ENCODE assay signal across 13 cellular contexts in the genomic region with DNA sequence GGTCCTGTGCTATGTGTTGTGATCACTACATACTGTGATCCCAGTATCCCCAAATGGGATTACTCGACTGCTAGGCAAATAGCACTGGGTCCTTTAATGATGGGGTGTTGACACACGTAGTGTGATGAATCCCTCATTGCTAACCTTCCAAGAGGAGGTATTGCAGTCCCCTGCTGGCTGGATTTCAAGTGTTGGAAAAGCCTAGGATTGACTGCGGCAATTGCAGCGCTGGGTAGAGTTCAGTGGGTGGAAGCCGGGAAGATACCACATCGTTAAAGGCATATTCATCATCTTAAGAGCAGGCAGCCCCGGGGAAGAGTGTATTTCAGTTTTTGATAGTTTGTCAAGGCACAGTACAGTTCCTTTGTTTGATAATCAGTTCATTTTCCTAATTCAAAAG.
"Had no signal": no experiment of that assay in that cellular context is flagged by ENCODE, and none has a peak within 500 bp of the region (broad histone marks: within the 10 kb centered on the region; RNA-seq: fewer than 3 reads in every experiment).

No MANE protein-coding gene starts in this region.

- H3K36me3 ChIP-seq: pancreas, sigmoid colon, tibial artery, uterus had no signal

- H3K27me3 ChIP-seq: pancreas, sigmoid colon, tibial artery, uterus had no signal

- ATAC-seq: activated T-helper 17 cell treated with anti-CD3 and anti-CD28 coated beads, Interleukin-2, amount 50 U/mL, for 72 hours; pancreas; stimulated activated effector memory CD8-positive, alpha-beta T cell treated with anti-CD3 and anti-CD28 coated beads, Interleukin-12 subunit alpha, Interleukin-12 subunit beta, amount 100 ng/mL, for 72 hours had no signal

- DNase-seq: activated CD4-positive, alpha-beta T cell treated with anti-CD3 and anti-CD28 coated beads for 1 hour; activated CD4-positive, alpha-beta T cell treated with anti-CD3 and anti-CD28 coated beads, Interleukin-2, amount 50 U/mL, for 4 hours; activated naive CD4-positive, alpha-beta T cell treated with Interleukin-2 at 50 U/mL for 16 hours; activated T-cell treated with anti-CD3 and anti-CD28 coated beads for 4 hours; aorta; dermis blood vessel endothelial cell; pancreas; sigmoid colon; stimulated activated CD4-positive, alpha-beta T cell treated with anti-CD3 and anti-CD28 coated beads, Interleukin-12 subunit alpha, Interleukin-12 subunit beta, amount 100 ng/mL, for 4 hours; tibial artery; uterus had no signal

- H3K4me1 ChIP-seq: pancreas, sigmoid colon, uterus had no signal

- H3K27ac ChIP-seq: pancreas, sigmoid colon, tibial artery, uterus had no signal

- H3K4me3 ChIP-seq: pancreas, sigmoid colon, tibial artery, uterus had no signal

- H3K9me3 ChIP-seq: pancreas, tibial artery, uterus had no signal
